Comparison of ENCODE assay signal across 8 cellular contexts in the genomic region with DNA sequence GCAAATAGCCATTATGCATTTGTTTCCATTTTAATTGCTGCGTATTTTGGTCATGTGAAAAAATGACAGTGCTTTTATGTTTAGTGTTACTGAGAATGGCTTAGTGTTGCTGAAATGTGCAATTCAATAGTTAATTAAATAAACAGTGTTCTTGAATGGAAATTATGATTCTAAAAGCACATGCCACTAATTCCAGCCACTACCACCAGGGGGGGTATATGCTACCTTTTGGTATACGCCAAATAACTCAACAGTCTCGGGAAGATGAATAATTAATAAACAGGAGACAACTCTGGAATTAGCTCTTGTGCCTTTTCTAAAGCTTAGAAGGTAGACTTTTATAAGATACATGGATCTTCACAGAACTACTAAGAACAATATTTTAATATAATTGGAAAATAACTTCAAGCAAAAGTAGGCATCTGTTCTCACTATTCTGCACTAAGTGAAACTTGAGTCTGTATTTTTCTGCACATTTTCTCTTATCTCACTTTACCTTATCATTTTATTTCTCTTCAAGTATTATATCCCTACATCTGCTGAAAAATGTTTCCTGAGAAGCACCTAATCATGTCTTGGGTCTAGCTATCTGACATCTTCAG.
A peak's percentile ranks its signal among the peaks of the same experiment; 100 is the strongest.
DNase-seq lines count a peak whose midpoint lies in the region; ATAC-seq and TF ChIP-seq lines count a peak whose summit lies in the region.

No MANE protein-coding gene starts in this region.

- DNase-seq in DMS53 treated with DMSO at 0.1 percent for 48 hours (lab: John Stamatoyannopoulos, UW; ENCODE audit: unreplicated experiment) (peak; percentile 9), fibroblast of lung (ENCODE audit: low read depth in 2 of 2) (peak; percentile 29 to 71), prostate gland (ENCODE audit: low spot score) (no peak), NCI-H446 treated with DMSO at 0.1 percent for 48 hours (lab: John Stamatoyannopoulos, UW) (no peak), hepatic stellate cell (ENCODE audit: low spot score) (no peak)

- H4K20me1 ChIP-seq in fibroblast of lung (ENCODE audit: control insufficient read depth, extremely low read depth, insufficient read depth, low read length): no peaks in the 10 kb centered on the region

- H3K79me2 ChIP-seq in fibroblast of lung (ENCODE audit: control insufficient read depth, insufficient read depth, low read length): no peaks in the 10 kb centered on the region

- H3K36me3 ChIP-seq in fibroblast of lung (ENCODE audit: control insufficient read depth, insufficient read depth, low read length) (no peaks in the 10 kb centered on the region), prostate gland (no peaks in the 10 kb centered on the region)

- H3K4me1 ChIP-seq in fibroblast of lung (ENCODE audit: control insufficient read depth, extremely low read depth, insufficient read depth, low read length): no peaks in the 10 kb centered on the region
- no peaks in the 10 kb centered on the region for H3K4me1 ChIP-seq in prostate gland (replicated peaks)

- no peak for TF ChIP-seq POLR2A in prostate gland (IDR thresholded peaks at IDR 0.05)

- H3K9me3 ChIP-seq in fibroblast of lung (ENCODE audit: control insufficient read depth, insufficient read depth, low read depth, low read length) (no peaks in the 10 kb centered on the region), prostate gland (no peaks in the 10 kb centered on the region)

- no peak overlapping the region for H3K4me2 ChIP-seq in fibroblast of lung (ENCODE audit: extremely low read depth, insufficient read depth, low read length)

- WGBS in prostate gland: 81% methylated on average over 3 of the region's 3 CpGs

- H3K27ac ChIP-seq in VCaP: no peak overlapping the region
- no peak overlapping the region for H3K27ac ChIP-seq in fibroblast of lung (ENCODE audit: insufficient read depth, low read length)
- no peak overlapping the region for H3K27ac ChIP-seq in prostate gland

- H3K4me3 ChIP-seq in fibroblast of lung (replicated peaks in 1 of 4; ENCODE audit: control extremely low read depth in 1 of 4, insufficient read depth in 1 of 4, low read depth in 3 of 4, low read length in 4 of 4) (no peak overlapping the region), prostate gland (no peak overlapping the region)

- intact Hi-C loops in prostate gland (cut with DNase I): no loop called here

- H3K9ac ChIP-seq in fibroblast of lung (ENCODE audit: insufficient read depth, low read length): no peak overlapping the region

- H2AFZ ChIP-seq in fibroblast of lung (ENCODE audit: low read length): no peak overlapping the region

- peak; percentile 80 for ATAC-seq in GM19035 (IDR thresholded peaks at IDR 0.05; ENCODE audit: unreplicated experiment)
- ATAC-seq in HG03442 (IDR thresholded peaks at IDR 0.05; ENCODE audit: unreplicated experiment): peak; percentile 72

- H3K27me3 ChIP-seq in fibroblast of lung (ENCODE audit: control insufficient read depth, insufficient read depth, low read length): no peaks in the 10 kb centered on the region
- H3K27me3 ChIP-seq in prostate gland (replicated peaks; ENCODE audit: insufficient read depth): no peaks in the 10 kb centered on the region

- TF ChIP-seq CTCF in VCaP (conservative IDR thresholded peaks at IDR 0.05): peak; percentile 80
- peak; percentile 75 to 94 for TF ChIP-seq CTCF in fibroblast of lung (conservative IDR thresholded peaks at IDR 0.05 in 1 of 2, IDR thresholded peaks at IDR 0.05 in 1 of 2; ENCODE audit: low read depth in 1 of 2, low read length in 2 of 2)
- TF ChIP-seq CTCF in prostate gland (IDR thresholded peaks at IDR 0.05): peak in 3 of 4 experiments; percentile 18 to 25 (median 25)

Comparison
In these comparisons a context has a peak if more than half of its experiments do, and no peak if none do; other contexts are left out.
1. DNase-seq: peak in DMS53 treated with DMSO at 0.1 percent for 48 hours (single experiment) and fibroblast of lung (2 of 2); none in prostate gland (single experiment), NCI-H446 treated with DMSO at 0.1 percent for 48 hours (single experiment) and hepatic stellate cell (single experiment).
2. CTCF ChIP-seq: peak in every context shown above with its lines; median percentile 84 in fibroblast of lung; 80 in VCaP; 25 in prostate gland.